In genomic region chr7:155973451-155973997, GRCh38 we compare ENCODE assay signal across 19 cellular contexts.
"Had no signal": no experiment of that assay in that cellular context is flagged by ENCODE, and none has a peak within 500 bp of the region (broad histone marks: within the 10 kb centered on the region; RNA-seq: fewer than 3 reads in every experiment).

No MANE protein-coding gene starts in this region.

- H3K9me3 Mint-ChIP-seq: activated T-cell treated with anti-CD3 and anti-CD28 coated beads, Interleukin-2, amount 50 U/mL, for 4 hours; brain; central memory CD8-positive, alpha-beta T cell; mesothelial cell of epicardium; neural crest cell; stimulated activated naive B cell treated with anti-CD40 and anti-IgM and Interleukin-4, amounts not matched to agents 10 μg/mL and 1 μg/mL and 100 μg/mL, for 72 hours; T-cell had no signal

- H3K4me3 Mint-ChIP-seq: activated T-cell treated with anti-CD3 and anti-CD28 coated beads, Interleukin-2, amount 50 U/mL, for 4 hours; brain; central memory CD8-positive, alpha-beta T cell; immature natural killer cell; mesothelial cell of epicardium; neural crest cell; stimulated activated naive B cell treated with anti-CD40 and anti-IgM and Interleukin-4, amounts not matched to agents 10 μg/mL and 1 μg/mL and 100 μg/mL, for 72 hours; T-cell had no signal

- H3K4me1 ChIP-seq: heart left ventricle, lower lobe of right lung had no signal

- ATAC-seq: activated T-cell treated with anti-CD3 and anti-CD28 coated beads, Interleukin-2, amount 50 U/mL, for 4 hours; foreskin keratinocyte; heart left ventricle; stimulated activated naive B cell treated with anti-CD40 and anti-IgM and Interleukin-4, amounts not matched to agents 10 μg/mL and 1 μg/mL and 100 μg/mL, for 72 hours; T-cell had no signal

- DNase-seq: activated CD4-positive, alpha-beta T cell treated with anti-CD3 and anti-CD28 coated beads, Interleukin-2, amount 50 U/mL, for 4 hours; activated CD4-positive, CD25-positive, alpha-beta regulatory T cell treated with anti-CD3 and anti-CD28 coated beads, Interleukin-2, amount 50 U/mL, for 72 hours; activated effector memory CD4-positive, alpha-beta T cell treated with Interleukin-2 at 50 U/mL for 16 hours; activated naive CD4-positive, alpha-beta T cell treated with anti-CD3 and anti-CD28 coated beads, Interleukin-2, amount 50 U/mL, for 16 hours; activated T-cell treated with anti-CD3 and anti-CD28 coated beads, Interleukin-2, amount 50 U/mL, for 4 hours; amygdala; effector CD8-positive, alpha-beta T cell; foreskin keratinocyte; heart left ventricle; immature natural killer cell; lower lobe of right lung; ovary; stimulated activated naive B cell treated with anti-CD40 and anti-IgM and Interleukin-4, amounts not matched to agents 10 μg/mL and 1 μg/mL and 100 μg/mL, for 72 hours; T-helper 9 cell had no signal

- H3K27ac Mint-ChIP-seq: brain; immature natural killer cell; mesothelial cell of epicardium; stimulated activated naive B cell treated with anti-CD40 and anti-IgM and Interleukin-4, amounts not matched to agents 10 μg/mL and 1 μg/mL and 100 μg/mL, for 72 hours; T-cell had no signal

- H3K9me3 ChIP-seq: heart left ventricle, lower lobe of right lung, ovary had no signal

- H3K27me3 ChIP-seq: foreskin keratinocyte, ovary had no signal

- H3K27ac ChIP-seq: foreskin keratinocyte, heart left ventricle, lower lobe of right lung, ovary had no signal

- H3K4me1 Mint-ChIP-seq: central memory CD8-positive, alpha-beta T cell; immature natural killer cell; mesothelial cell of epicardium had no signal

- H3K4me3 ChIP-seq: heart left ventricle, lower lobe of right lung, ovary had no signal

- H3K36me3 Mint-ChIP-seq: brain; immature natural killer cell; mesothelial cell of epicardium; stimulated activated naive B cell treated with anti-CD40 and anti-IgM and Interleukin-4, amounts not matched to agents 10 μg/mL and 1 μg/mL and 100 μg/mL, for 72 hours; T-cell had no signal

- H3K36me3 ChIP-seq: heart left ventricle, lower lobe of right lung, ovary had no signal
